Comparison of ENCODE assay signal across 11 cellular contexts in genomic region chr2:95401480-95401879, GRCh38. TPM values are rescaled to one million over a fixed set of nuclear protein-coding genes. Genes with fewer than 3 reads are reported as not detected.
DNase-seq lines count a peak whose midpoint lies in the region; ATAC-seq and TF ChIP-seq lines count a peak whose summit lies in the region.
"Had no signal": no experiment of that assay in that cellular context is flagged by ENCODE, and none has a peak within 500 bp of the region (broad histone marks: within the 10 kb centered on the region; RNA-seq: fewer than 3 reads in every experiment).

No MANE protein-coding gene starts in this region.

- BruUV-seq in Calu3 (replicated peaks; lab: Mats Ljungman, UMichigan) (no TSS peak), PC-9 (replicated peaks; lab: Mats Ljungman, UMichigan) (no TSS peak)

- DNase-seq in Calu3 (no peak), PC-9 (no peak), trophoblast cell (no peak), cerebellum (ENCODE audit: low spot score) (no peak)
- DNase-seq: activated gamma-delta T cell; NCI-H1694 treated with DMSO at 0.1 percent for 48 hours; stimulated activated CD4-positive, alpha-beta T cell treated with anti-CD3 and anti-CD28 coated beads, Interleukin-12 subunit alpha, Interleukin-12 subunit beta, amount 100 ng/mL, for 4 hours had no signal

- H3K79me2 ChIP-seq in PC-9 (ENCODE audit: low read depth) (peaks cover 29% of the 10 kb centered on the region), trophoblast cell (ENCODE audit: control insufficient read depth, insufficient read depth, low read length, poor library complexity) (peaks cover 2% of the 10 kb centered on the region)

- H3K9me3 ChIP-seq in PC-9 (ENCODE audit: insufficient read depth, low read depth) (no peaks in the 10 kb centered on the region), esophagus (ENCODE audit: control insufficient read depth in 2 of 2, insufficient read depth in 1 of 2, low read depth in 1 of 2, low read length in 1 of 2) (no peaks in the 10 kb centered on the region), trophoblast cell (ENCODE audit: insufficient read depth, low read depth, low read length) (peaks cover 1% of the 10 kb centered on the region)

- H3K4ac ChIP-seq in trophoblast cell (ENCODE audit: low read depth, low read length) = no peak overlapping the region

- POLR2A ChIA-PET in PC-9 (lab: Charles Lee; ENCODE audit: unreplicated experiment) = no interaction called here

- no peaks in the 10 kb centered on the region for H3K9me2 ChIP-seq in PC-9 (ENCODE audit: insufficient read depth)

- no peaks in the 10 kb centered on the region; the same call in 1 of the 2 replicates for H3F3A ChIP-seq in PC-9 (ENCODE audit: insufficient read depth, low read depth)

- CTCF ChIA-PET in Calu3 (lab: Charles Lee) (interaction anchor here (1.1 to 1.7 kb wide), 2 partner anchors 12 to 56 kb away, joined by 3 to 5 read pairs; no protein-coding TSS in a partner anchor), PC-9 (lab: Charles Lee) (interaction anchor here (0.6 to 1.5 kb wide), 2 partner anchors 12 kb away, joined by 3 to 7 read pairs; no protein-coding TSS in a partner anchor)

- no peak overlapping the region for H3K23ac ChIP-seq in trophoblast cell (ENCODE audit: low read length)

- H3K14ac ChIP-seq in trophoblast cell (ENCODE audit: low read length) = no peak overlapping the region

- H4K12ac ChIP-seq in trophoblast cell (ENCODE audit: low read depth, low read length) = no peak overlapping the region

- H4K8ac ChIP-seq in trophoblast cell (ENCODE audit: low read depth, low read length) = no peak overlapping the region

- H2AFZ ChIP-seq in PC-9 (peak overlapping the region; percentile 98), trophoblast cell (ENCODE audit: insufficient read depth, low read length, poor library complexity) (no peak overlapping the region)

- peak overlapping the region; percentile 99 for H3K4me3 Mint-ChIP-seq in Calu3 (ENCODE audit: low read depth, unreplicated experiment)

- H3K4me1 ChIP-seq in PC-9 (replicated peaks; ENCODE audit: insufficient read depth) = peaks cover 17% of the 10 kb centered on the region
- H3K4me1 ChIP-seq in esophagus (ENCODE audit: control insufficient read depth in 2 of 2, insufficient read depth in 2 of 2, low read length in 1 of 2) = peaks cover 4 to 13% of the 10 kb centered on the region in 2 donors
- H3K4me1 ChIP-seq in trophoblast cell (ENCODE audit: control insufficient read depth in 1 of 2, insufficient read depth in 2 of 2, low read length in 2 of 2) = peaks cover 3 to 10% of the 10 kb centered on the region in 2 experiments

- H3K9me3 Mint-ChIP-seq in Calu3 (ENCODE audit: low read depth, unreplicated experiment) = no peaks in the 10 kb centered on the region

- WGBS in esophagus, 2 donors = 63 to 72% methylated on average over 9 of the region's 9 CpGs
- no CpG with 5 or more reads among the region's 9 CpGs for WGBS in trophoblast cell (ENCODE audit: extremely low coverage, insufficient coverage, insufficient read length)

- TF ChIP-seq CTCF in Calu3 (IDR thresholded peaks at IDR 0.05; ENCODE audit: unreplicated experiment) (no peak), PC-9 (conservative IDR thresholded peaks at IDR 0.05) (no peak)

- H3K9ac ChIP-seq in trophoblast cell (ENCODE audit: low read length) = no peak overlapping the region

- no peaks in the 10 kb centered on the region for H4K20me1 ChIP-seq in PC-9 (ENCODE audit: insufficient read depth)

- peak overlapping the region; percentile 88 for H3K4me2 ChIP-seq in PC-9
- peak overlapping the region; percentile 91 for H3K4me2 ChIP-seq in trophoblast cell (ENCODE audit: low read length)

- H3K27ac Mint-ChIP-seq in Calu3 (ENCODE audit: unreplicated experiment) = no peak overlapping the region

- H3K4me3 ChIP-seq in PC-9 (peak overlapping the region; percentile 92), esophagus (ENCODE audit: low read depth in 1 of 2, low read length in 2 of 2) (peak overlapping the region; percentile 80 to 98), trophoblast cell (ENCODE audit: low read depth, low read length) (no peak overlapping the region)

- intact Hi-C loops in Calu3 (cut with micrococcal nuclease; ENCODE audit: unreplicated experiment) = no loop called here
- intact Hi-C loops in PC-9 (cut with micrococcal nuclease; ENCODE audit: unreplicated experiment) = loop anchor here (5.0 kb wide), 1 partner anchor 169 kb away; no protein-coding TSS in a partner anchor

- H2BK5ac ChIP-seq in trophoblast cell (ENCODE audit: low read depth, low read length, poor library complexity) = no peak overlapping the region

- H3K27me3 ChIP-seq in PC-9 (ENCODE audit: insufficient read depth, low read depth) (no peaks in the 10 kb centered on the region), esophagus (ENCODE audit: control insufficient read depth in 1 of 2, insufficient read depth in 2 of 2, low read length in 2 of 2) (no peaks in the 10 kb centered on the region), trophoblast cell (ENCODE audit: insufficient read depth, low read length) (no peaks in the 10 kb centered on the region)

- ATAC-seq in HG03469 (IDR thresholded peaks at IDR 0.05; ENCODE audit: unreplicated experiment) (no peak), esophagus mucosa (no peak), HG02981 (IDR thresholded peaks at IDR 0.05; ENCODE audit: unreplicated experiment) (no peak)

- peaks cover 19% of the 10 kb centered on the region for H3K4me1 Mint-ChIP-seq in Calu3 (ENCODE audit: low read depth, unreplicated experiment)

- no peaks in the 10 kb centered on the region for H3K27me3 Mint-ChIP-seq in Calu3 (ENCODE audit: unreplicated experiment)

- peaks cover 22% of the 10 kb centered on the region for H3K36me3 Mint-ChIP-seq in Calu3 (ENCODE audit: insufficient read depth, unreplicated experiment)

- H3K27ac ChIP-seq in PC-9 = no peak overlapping the region
- no peak overlapping the region for H3K27ac ChIP-seq in esophagus (ENCODE audit: low read depth in 2 of 2, low read length in 1 of 2)
- H3K27ac ChIP-seq in trophoblast cell (ENCODE audit: low read depth, low read length) = no peak overlapping the region

- H2AK5ac ChIP-seq in trophoblast cell (ENCODE audit: low read length) = no peak overlapping the region

- H3K18ac ChIP-seq in trophoblast cell (ENCODE audit: low read length) = no peak overlapping the region

- H2BK12ac ChIP-seq in trophoblast cell (ENCODE audit: low read length) = no peak overlapping the region

- H4K91ac ChIP-seq in trophoblast cell (ENCODE audit: low read depth, low read length) = no peak overlapping the region

- no peak overlapping the region for H2BK120ac ChIP-seq in trophoblast cell (ENCODE audit: insufficient read depth, low read length, poor library complexity)

- H3K36me3 ChIP-seq in PC-9 (ENCODE audit: low read depth) (no peaks in the 10 kb centered on the region), esophagus (ENCODE audit: control insufficient read depth in 2 of 2, insufficient read depth in 2 of 2, low read length in 1 of 2) (no peaks in the 10 kb centered on the region), trophoblast cell (ENCODE audit: control insufficient read depth in 1 of 2, insufficient read depth in 2 of 2, low read length in 2 of 2) (peaks cover 0 to 2% of the 10 kb centered on the region in 2 experiments)

- peaks cover 2% of the 10 kb centered on the region for H3K79me1 ChIP-seq in trophoblast cell (ENCODE audit: low read length)

RNA-seq across cellular contexts. Expression of gene FAHD2A, which starts 1.0 kb away (rescaled TPM):
- 26.8 and 29.1 TPM in 2 replicates for total RNA-seq in Calu3 (2022)
- total RNA-seq in PC-9 (2021) = 23.0 and 28.7 TPM in 2 replicates
- 10 to 100 TPM in 1 of 2 donors, 1 to 10 TPM in 1; 9.3 to 11.9 TPM for polyA plus RNA-seq in esophagus
- polyA plus RNA-seq in trophoblast cell (2013) = 9.6 and 10.0 TPM in 2 replicates
- total RNA-seq in esophagus mucosa = 13.6 TPM
- total RNA-seq in cerebellum = 31.4 TPM
